ENCODE assay signal across 8 cellular contexts in the genomic region with DNA sequence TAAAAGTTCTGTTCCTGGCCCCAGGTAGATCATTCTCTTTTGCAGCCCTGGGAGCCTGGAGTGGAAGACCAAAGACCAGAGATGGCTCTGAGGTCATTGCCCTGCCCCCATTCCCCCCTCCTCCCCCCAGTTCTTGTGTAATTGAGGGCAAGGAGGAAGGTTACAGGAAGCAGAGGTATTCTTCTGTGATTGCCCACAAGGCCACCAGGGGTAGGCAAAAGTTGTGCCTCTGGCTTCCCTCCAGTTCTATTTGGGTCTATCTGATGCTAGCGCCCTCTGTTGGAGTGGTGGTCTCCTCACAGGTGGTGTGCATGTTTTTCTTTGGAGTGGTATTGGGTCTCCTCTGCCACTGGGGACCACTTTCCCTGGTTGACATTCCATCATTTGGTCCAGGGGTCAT. TPM values are rescaled to one million over a fixed set of nuclear protein-coding genes. Genes with fewer than 3 reads are reported as not detected.
DNase-seq lines count a peak whose midpoint lies in the region; ATAC-seq, FAIRE-seq and TF ChIP-seq lines count a peak whose summit lies in the region.

No MANE protein-coding gene starts in this region.

- no peak overlapping the region for H3K27ac ChIP-seq in OCI-LY1 (ENCODE audit: low read depth, low read length, poor library complexity, severe bottlenecking)
- H3K27ac ChIP-seq in GM12878 (ENCODE audit: control insufficient read depth, insufficient read depth), result no peak overlapping the region
- H3K27ac ChIP-seq in kidney (ENCODE audit: low read depth in 2 of 2, low read length in 2 of 2), result no peak overlapping the region

- SMC1A ChIA-PET in GM12878 (lab: Charles Lee; ENCODE audit: uncharacterized antibody, unreplicated experiment), result interaction anchor here (1.2 to 7.5 kb wide), 3 partner anchors 8 to 474 kb away, joined by 3 to 94 read pairs (median 4); no protein-coding TSS in a partner anchor

- POLR2A ChIA-PET in GM12878 (lab: Charles Lee), result no interaction called here

- no peaks in the 10 kb centered on the region for H3K9me3 ChIP-seq in OCI-LY1 (ENCODE audit: low read length)
- no peaks in the 10 kb centered on the region for H3K9me3 ChIP-seq in GM12878 (replicated peaks; ENCODE audit: control insufficient read depth, insufficient read depth, low read length)
- H3K9me3 ChIP-seq in kidney (ENCODE audit: control insufficient read depth in 1 of 2, low read length in 2 of 2), result no peaks in the 10 kb centered on the region

- H4K20me1 ChIP-seq in OCI-LY1 (ENCODE audit: insufficient read depth, low read length), result no peaks in the 10 kb centered on the region
- no peaks in the 10 kb centered on the region for H4K20me1 ChIP-seq in GM12878 (ENCODE audit: control insufficient read depth, insufficient read depth)

- no peak for TF ChIP-seq POLR2A in GM12878 (IDR thresholded peaks at IDR 0.05; ENCODE audit: low read depth, low read length)

- H3K79me2 ChIP-seq in OCI-LY1 (ENCODE audit: insufficient read depth, low read length) (no peaks in the 10 kb centered on the region), GM12878 (ENCODE audit: control insufficient read depth, insufficient read depth, low read length) (no peaks in the 10 kb centered on the region)

- no peaks in the 10 kb centered on the region for H3K9me2 ChIP-seq in OCI-LY1 (ENCODE audit: low read depth, low read length)

- no peak for DNase-seq in GM12878 (ENCODE audit: low read depth, low spot score)
- DNase-seq in renal cortical epithelial cell (ENCODE audit: low read depth), result peak; percentile 24
- no peak for DNase-seq in kidney
- no peak for DNase-seq in AG08396 (ENCODE audit: low spot score)

- H3K4me3 ChIP-seq in OCI-LY1 (ENCODE audit: low read depth, low read length, poor library complexity, severe bottlenecking) (no peak overlapping the region), GM12878 (no peak overlapping the region), kidney (ENCODE audit: low read length in 2 of 2) (no peak overlapping the region)

- intact Hi-C loops in GM12878 (cut with micrococcal nuclease; ENCODE audit: unreplicated experiment) (no loop called here), kidney (cut with DNase I) (loop anchor here (5.0 kb wide), 1 partner anchor 473 kb away; no protein-coding TSS in a partner anchor)

- TF ChIP-seq RAD21 in GM12878 (IDR thresholded peaks at IDR 0.05; ENCODE audit: insufficient read depth, low read depth, low read length), result no peak

- peak; percentile 49 for ATAC-seq in GM12878
- ATAC-seq in HG03139 (IDR thresholded peaks at IDR 0.05; ENCODE audit: unreplicated experiment), result no peak
- no peak for ATAC-seq in GM18498 (IDR thresholded peaks at IDR 0.05; ENCODE audit: unreplicated experiment)

- FAIRE-seq in GM12878 (lab: Jason Lieb, UNC) (no peak), kidney (lab: Jason Lieb, UNC) (no peak)

- H3K9ac ChIP-seq in OCI-LY1 (ENCODE audit: low read length) (no peak overlapping the region), GM12878 (ENCODE audit: control insufficient read depth, insufficient read depth, low read length) (no peak overlapping the region), kidney (ENCODE audit: low read length in 2 of 2) (no peak overlapping the region)

- H2AFZ ChIP-seq in OCI-LY1 (ENCODE audit: low read length), result no peak overlapping the region
- H2AFZ ChIP-seq in GM12878 (ENCODE audit: control insufficient read depth, low read depth, low read length), result no peak overlapping the region

- RAD21 ChIA-PET in GM12878 (lab: Charles Lee; ENCODE audit: unreplicated experiment), result interaction anchor here (1.0 kb wide), 1 partner anchor 268 kb away, joined by 3 read pairs; no protein-coding TSS in a partner anchor

- H3F3A ChIP-seq in OCI-LY1 (ENCODE audit: insufficient read depth, low read length), result no peaks in the 10 kb centered on the region

- WGBS in GM12878 (ENCODE audit: insufficient coverage, insufficient replicate concordance, low lambda C conversion rate, missing lambda C conversion rate), result 0% methylated on average over 1 of the region's 1 CpG

- H3K27me3 ChIP-seq in OCI-LY1 (ENCODE audit: insufficient read depth, low read length) (no peaks in the 10 kb centered on the region), GM12878 (replicated peaks in 1 of 2; ENCODE audit: control insufficient read depth in 2 of 2, insufficient read depth in 2 of 2, low read length in 1 of 2) (no peaks in the 10 kb centered on the region; a peak in 1 of 4 replicates)

- in situ Hi-C loops in GM12878 (cut with MboI), result loop anchor here (5.0 to 25.0 kb wide), 2 partner anchors 478 to 1278 kb away; no protein-coding TSS in a partner anchor

- H3K4me1 ChIP-seq in OCI-LY1 (ENCODE audit: insufficient read depth, low read length, severe bottlenecking), result no peaks in the 10 kb centered on the region
- no peaks in the 10 kb centered on the region for H3K4me1 ChIP-seq in GM12878 (ENCODE audit: control insufficient read depth, insufficient read depth, low read length)
- no peaks in the 10 kb centered on the region for H3K4me1 ChIP-seq in kidney (ENCODE audit: control insufficient read depth in 1 of 2, insufficient read depth in 1 of 2, low read depth in 1 of 2, low read length in 2 of 2)

- no TSS peak for BruUV-seq in GM12878 (replicated peaks; lab: Mats Ljungman, UMichigan)

- H3K36me3 ChIP-seq in OCI-LY1 (ENCODE audit: insufficient read depth, low read length), result no peaks in the 10 kb centered on the region
- H3K36me3 ChIP-seq in GM12878 (ENCODE audit: control insufficient read depth in 2 of 2, insufficient read depth in 2 of 2, low read length in 1 of 2), result no peaks in the 10 kb centered on the region
- no peaks in the 10 kb centered on the region for H3K36me3 ChIP-seq in kidney (ENCODE audit: control insufficient read depth in 1 of 2, insufficient read depth in 2 of 2, low read length in 2 of 2)

- TF ChIP-seq EP300 in GM12878 (IDR thresholded peaks at IDR 0.05; ENCODE audit: borderline replicate concordance in 1 of 2, control insufficient read depth in 1 of 2, low read depth in 2 of 2, low read length in 2 of 2), result no peak

- CTCF ChIA-PET in GM12878 (lab: Yijun Ruan, JAX), result interaction anchor here (0.9 to 9.8 kb wide), 5 partner anchors 23 to 480 kb away, joined by 3 to 219 read pairs (median 4); no protein-coding TSS in a partner anchor

- TF ChIP-seq CTCF in GM12874 (IDR thresholded peaks at IDR 0.05; ENCODE audit: insufficient read depth, low read depth, low read length), result peak; percentile 44; the same call in 1 of the 2 replicates
- peak; percentile 38 for TF ChIP-seq CTCF in OCI-LY1 (IDR thresholded peaks at IDR 0.05; ENCODE audit: low read length)
- peak in 2 of 3 experiments; percentile 10 to 34; a peak in 3 of 6 replicates for TF ChIP-seq CTCF in GM12878 (IDR thresholded peaks at IDR 0.05 in 2 of 3, conservative IDR thresholded peaks at IDR 0.05 in 1 of 3; ENCODE audit: control insufficient read depth in 2 of 3, extremely low read depth in 1 of 3, insufficient read depth in 1 of 3, low read depth in 3 of 3, low read length in 3 of 3)
- no peak for TF ChIP-seq CTCF in kidney (IDR thresholded peaks at IDR 0.05; ENCODE audit: borderline replicate concordance, extremely low read depth, insufficient read depth)

- H3K4me2 ChIP-seq in OCI-LY1 (ENCODE audit: low read length), result no peak overlapping the region
- no peak overlapping the region for H3K4me2 ChIP-seq in GM12878 (ENCODE audit: control insufficient read depth, insufficient read depth)

TF ChIP-seq in GM12878, 131 proteins besides CTCF, POLR2A, EP300 and RAD21:
- TF ChIP-seq, protein P1, sequence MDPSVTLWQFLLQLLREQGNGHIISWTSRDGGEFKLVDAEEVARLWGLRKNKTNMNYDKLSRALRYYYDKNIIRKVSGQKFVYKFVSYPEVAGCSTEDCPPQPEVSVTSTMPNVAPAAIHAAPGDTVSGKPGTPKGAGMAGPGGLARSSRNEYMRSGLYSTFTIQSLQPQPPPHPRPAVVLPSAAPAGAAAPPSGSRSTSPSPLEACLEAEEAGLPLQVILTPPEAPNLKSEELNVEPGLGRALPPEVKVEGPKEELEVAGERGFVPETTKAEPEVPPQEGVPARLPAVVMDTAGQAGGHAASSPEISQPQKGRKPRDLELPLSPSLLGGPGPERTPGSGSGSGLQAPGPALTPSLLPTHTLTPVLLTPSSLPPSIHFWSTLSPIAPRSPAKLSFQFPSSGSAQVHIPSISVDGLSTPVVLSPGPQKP (IDR thresholded peaks at IDR 0.05; ENCODE audit: low read depth, low read length), result no peak
- no peak for TF ChIP-seq FOXK2 (IDR thresholded peaks at IDR 0.05)
- TF ChIP-seq PKNOX1 (IDR thresholded peaks at IDR 0.05), result no peak
- TF ChIP-seq NFXL1 (IDR thresholded peaks at IDR 0.05; ENCODE audit: borderline replicate concordance), result no peak

RNA-seq across cellular contexts. Expression of gene CRY1, which starts 41.2 kb away (rescaled TPM):
- 8.5 and 10.0 TPM in 2 replicates for total RNA-seq in GM12878 (2013; cell fraction: nucleolus; rRNA removed)
- total RNA-seq in GM12878 (2014; rRNA removed) (3.8 and 5.1 TPM in 2 replicates), GM12878 (2014; rRNA removed; fragmentation: Illumina TruSeq; extraction: Trizol) (5.1 TPM in 2 replicates), GM12878 (2021) (5.8 and 6.1 TPM in 2 replicates), renal cortical epithelial cell (18.9 and 20.9 TPM in 2 replicates), kidney (17.7 TPM)
- 1.0 TPM for polyA plus RNA-seq in GM12878 (2011; ENCODE audit: low read depth)
- polyA plus RNA-seq in GM12878 (2011; rRNA removed) (7.3 and 8.4 TPM in 2 replicates), GM12878 (2014; fragmentation: Illumina TruSeq; extraction: Trizol) (5.5 and 8.1 TPM in 2 replicates), GM12878 (2014; fragmentation: Nextera tagmentation; extraction: Ambion mirVana) (1 to 10 TPM; 1.6 to 2.7 TPM), GM12878 (2014; rRNA removed) (5.2 and 5.8 TPM in 2 replicates), GM12878 (2016; fragmentation: Nextera tagmentation; extraction: Ambion mirVana) (10 to 100 TPM in 1 of 2 experiments, 1 to 10 TPM in 1; 8.7 to 10.9 TPM), kidney (ENCODE audit: insufficient read depth, low read depth, low replicate concordance) (8.4 TPM)
- 3.0 and 4.8 TPM in 2 replicates for polyA plus RNA-seq in GM12878 (2011; cell fraction: cytosol; rRNA removed)
- 8.9 and 9.0 TPM in 2 replicates for polyA plus RNA-seq in GM12878 (2011; cell fraction: nucleus; rRNA removed)
- 2.0 and 2.4 TPM in 2 replicates for polyA plus RNA-seq in GM12878 (2012)
- 3.1 and 4.1 TPM in 2 replicates for polyA minus RNA-seq in GM12878 (2011; rRNA and poly(A)+ RNA removed)
- 1.2 and 3.2 TPM in 2 replicates for polyA minus RNA-seq in GM12878 (2011; cell fraction: cytosol; rRNA and poly(A)+ RNA removed)
- 6.0 and 11.7 TPM in 2 replicates for polyA minus RNA-seq in GM12878 (2011; cell fraction: nucleus; rRNA and poly(A)+ RNA removed)
